Comparison of ENCODE assay signal across 17 cellular contexts in the genomic region with DNA sequence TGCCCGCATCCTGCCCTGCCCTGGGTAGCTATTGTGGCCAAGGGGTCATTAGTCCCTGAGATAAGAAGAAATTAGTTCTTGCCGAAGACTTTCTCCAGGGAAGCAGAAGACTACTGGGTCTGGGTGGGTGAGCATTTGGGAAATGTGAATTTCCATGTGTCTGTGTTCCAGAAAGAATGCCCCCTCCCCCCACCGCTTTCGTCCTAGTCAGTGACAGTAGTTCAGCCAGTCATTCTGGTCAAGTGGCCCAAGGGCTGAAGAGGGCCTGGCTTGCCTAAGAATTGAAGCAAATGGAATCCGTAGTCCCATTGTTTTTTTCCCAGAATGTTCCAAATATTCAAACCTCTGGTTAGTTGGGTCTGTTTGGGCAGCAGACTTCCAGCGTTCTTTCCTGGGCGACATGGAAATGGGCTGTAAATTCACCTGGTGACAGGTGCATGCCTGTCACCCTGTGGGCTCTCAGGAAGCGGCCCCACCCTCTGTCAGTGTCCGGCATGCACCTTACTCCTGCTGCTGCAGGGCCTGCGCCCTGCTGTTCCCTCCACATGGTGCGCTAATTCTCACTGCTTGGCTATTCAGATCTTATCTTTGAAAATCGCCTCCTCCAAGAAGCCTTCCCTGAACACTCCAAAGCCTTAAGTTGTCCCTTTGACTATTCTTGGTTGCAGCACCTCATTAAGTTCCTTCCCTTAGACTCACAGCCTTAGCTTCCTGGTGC. TPM values are rescaled to one million over a fixed set of nuclear protein-coding genes. Genes with fewer than 3 reads are reported as not detected.
"Had no signal": no experiment of that assay in that cellular context is flagged by ENCODE, and none has a peak within 500 bp of the region (broad histone marks: within the 10 kb centered on the region; RNA-seq: fewer than 3 reads in every experiment).

No MANE protein-coding gene starts in this region.

- H3K9me3 Mint-ChIP-seq: activated CD4-positive, alpha-beta T cell treated with anti-CD3 and anti-CD28 coated beads, Interleukin-2, amount 10 ng/mL, durations not matched to agents 7 days and 5 days; activated T-cell treated with anti-CD3 and anti-CD28 coated beads, Interleukin-2, amount 50 U/mL, for 72 hours; T-helper 2 cell treated with Interferon-gamma antibody and Interleukin-4, amounts not matched to agents 5 μg/mL and 100 μg/mL, for 36 hours had no signal

- H3K27ac ChIP-seq: body of pancreas, coronary artery, foreskin keratinocyte, lower lobe of right lung, upper lobe of left lung had no signal

- H3K4me1 Mint-ChIP-seq: activated CD4-positive, alpha-beta T cell treated with anti-CD3 and anti-CD28 coated beads, Interleukin-2, amount 10 ng/mL, durations not matched to agents 7 days and 5 days had no signal

- H3K9me3 ChIP-seq: body of pancreas, lower lobe of right lung, upper lobe of left lung had no signal

- DNase-seq: activated CD4-positive, alpha-beta T cell treated with anti-CD3 and anti-CD28 coated beads, Interleukin-2, amount 10 ng/mL, durations not matched to agents 7 days and 5 days; activated CD8-positive, alpha-beta memory T cell treated with anti-CD3 and anti-CD28 coated beads, Interleukin-2, amount 50 U/mL, for 48 hours; activated gamma-delta T cell; activated T-cell treated with anti-CD3 and anti-CD28 coated beads, Interleukin-2, amount 50 U/mL, for 72 hours; amygdala; body of pancreas; caudate nucleus; foreskin keratinocyte; lower lobe of right lung; midbrain; retina; stimulated activated CD4-positive, alpha-beta T cell treated with anti-CD3 and anti-CD28 coated beads, Interleukin-4, amount 100 ng/mL, for 24 hours; stimulated activated naive CD4-positive, alpha-beta T cell; upper lobe of left lung had no signal

- H3K27ac Mint-ChIP-seq: activated CD4-positive, alpha-beta T cell treated with anti-CD3 and anti-CD28 coated beads, Interleukin-2, amount 10 ng/mL, durations not matched to agents 7 days and 5 days; activated naive CD4-positive, alpha-beta T cell treated with anti-CD3 and anti-CD28 coated beads, Interleukin-2, amount 50 U/mL, for 72 hours; activated T-cell treated with anti-CD3 and anti-CD28 coated beads, Interleukin-2, amount 50 U/mL, for 72 hours; T-helper 2 cell treated with Interferon-gamma antibody and Interleukin-4, amounts not matched to agents 5 μg/mL and 100 μg/mL, for 36 hours had no signal

- H3K36me3 Mint-ChIP-seq: activated naive CD4-positive, alpha-beta T cell treated with anti-CD3 and anti-CD28 coated beads, Interleukin-2, amount 50 U/mL, for 72 hours had no signal

- H3K4me3 ChIP-seq: body of pancreas, coronary artery, lower lobe of right lung, upper lobe of left lung had no signal

- H3K4me1 ChIP-seq: foreskin keratinocyte had no signal

- ATAC-seq: activated naive CD4-positive, alpha-beta T cell treated with anti-CD3 and anti-CD28 coated beads, Interleukin-2, amount 50 U/mL, for 72 hours; activated T-cell treated with anti-CD3 and anti-CD28 coated beads, Interleukin-2, amount 50 U/mL, for 72 hours; body of pancreas; foreskin keratinocyte; lower lobe of right lung had no signal

- H3K4me3 Mint-ChIP-seq: activated CD4-positive, alpha-beta T cell treated with anti-CD3 and anti-CD28 coated beads, Interleukin-2, amount 10 ng/mL, durations not matched to agents 7 days and 5 days; activated T-cell treated with anti-CD3 and anti-CD28 coated beads, Interleukin-2, amount 50 U/mL, for 72 hours; T-helper 2 cell treated with Interferon-gamma antibody and Interleukin-4, amounts not matched to agents 5 μg/mL and 100 μg/mL, for 36 hours had no signal

- H3K36me3 ChIP-seq: lower lobe of right lung, upper lobe of left lung had no signal

RNA-seq across cellular contexts. Expression of a gene that starts 1.4 kb away (rescaled TPM):
- total RNA-seq: activated CD4-positive, alpha-beta T cell treated with anti-CD3 and anti-CD28 coated beads, Interleukin-2, amount 10 ng/mL, durations not matched to agents 7 days and 5 days; activated T-cell treated with anti-CD3 and anti-CD28 coated beads, Interleukin-2, amount 50 U/mL, for 72 hours had no signal
